In the genomic region with DNA sequence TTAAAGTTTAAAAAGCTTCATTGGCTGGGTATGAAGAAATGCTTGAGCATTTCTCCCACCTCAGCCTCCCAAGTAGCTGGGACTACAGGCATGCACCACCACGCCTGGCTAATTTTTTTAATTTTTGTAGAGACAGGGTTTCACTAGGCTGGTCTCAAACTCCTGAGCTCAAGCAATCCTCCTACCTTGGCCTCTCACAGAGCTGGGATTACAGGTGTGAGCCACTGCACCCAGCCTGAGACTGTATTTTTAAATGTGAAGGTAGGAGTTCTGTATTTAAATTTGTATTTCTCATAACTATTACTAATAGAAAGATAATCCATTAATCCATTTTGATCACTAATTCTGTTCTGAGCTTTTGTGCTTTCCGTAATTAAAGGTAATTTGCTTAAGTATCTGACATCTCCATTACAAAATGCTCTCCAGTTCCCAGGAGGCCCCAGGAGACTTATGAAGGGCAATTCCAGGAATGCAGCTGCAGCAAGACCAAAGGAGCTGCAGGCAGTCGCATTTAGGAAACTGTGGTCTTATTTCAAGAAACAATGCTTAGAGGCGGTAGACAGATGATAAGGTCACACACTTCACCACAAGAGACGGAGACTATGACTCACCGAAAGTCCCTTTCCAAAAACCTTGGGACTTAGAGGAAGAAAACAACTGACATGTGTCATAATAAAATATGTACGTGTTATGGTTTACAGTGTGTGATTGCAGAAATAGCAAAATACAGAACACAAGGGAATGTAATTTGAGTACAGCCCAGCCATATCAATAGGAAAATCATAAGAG, we compare ENCODE assay signal across 1 cellular context.
TF ChIP-seq lines count a peak whose summit lies in the region.

No MANE protein-coding gene starts in this region.

TF ChIP-seq in K562, 482 proteins besides CTCF, POLR2A, EP300 and RAD21 (continued from another document and continues in another):
- TF ChIP-seq, protein P1, sequence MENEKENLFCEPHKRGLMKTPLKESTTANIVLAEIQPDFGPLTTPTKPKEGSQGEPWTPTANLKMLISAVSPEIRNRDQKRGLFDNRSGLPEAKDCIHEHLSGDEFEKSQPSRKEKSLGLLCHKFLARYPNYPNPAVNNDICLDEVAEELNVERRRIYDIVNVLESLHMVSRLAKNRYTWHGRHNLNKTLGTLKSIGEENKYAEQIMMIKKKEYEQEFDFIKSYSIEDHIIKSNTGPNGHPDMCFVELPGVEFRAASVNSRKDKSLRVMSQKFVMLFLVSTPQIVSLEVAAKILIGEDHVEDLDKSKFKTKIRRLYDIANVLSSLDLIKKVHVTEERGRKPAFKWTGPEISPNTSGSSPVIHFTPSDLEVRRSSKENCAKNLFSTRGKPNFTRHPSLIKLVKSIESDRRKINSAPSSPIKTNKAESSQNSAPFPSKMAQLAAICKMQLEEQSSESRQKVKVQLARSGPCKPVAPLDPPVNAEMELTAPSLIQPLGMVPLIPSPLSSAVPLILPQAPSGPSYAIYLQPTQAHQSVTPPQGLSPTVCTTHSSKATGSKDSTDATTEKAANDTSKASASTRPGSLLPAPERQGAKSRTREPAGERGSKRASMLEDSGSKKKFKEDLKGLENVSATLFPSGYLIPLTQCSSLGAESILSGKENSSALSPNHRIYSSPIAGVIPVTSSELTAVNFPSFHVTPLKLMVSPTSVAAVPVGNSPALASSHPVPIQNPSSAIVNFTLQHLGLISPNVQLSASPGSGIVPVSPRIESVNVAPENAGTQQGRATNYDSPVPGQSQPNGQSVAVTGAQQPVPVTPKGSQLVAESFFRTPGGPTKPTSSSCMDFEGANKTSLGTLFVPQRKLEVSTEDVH (IDR thresholded peaks at IDR 0.05; ENCODE audit: low read depth, partially characterized antibody), result no peak
- no peak for TF ChIP-seq POLR2B (IDR thresholded peaks at IDR 0.05; ENCODE audit: low read depth, partially characterized antibody)
- TF ChIP-seq ZNF778 (CRISPR knock-in tag; IDR thresholded peaks at IDR 0.05), result no peak
- TF ChIP-seq HNRNPLL (IDR thresholded peaks at IDR 0.05; ENCODE audit: low read depth, low read length, poor library complexity, severe bottlenecking), result no peak
- TF ChIP-seq ZKSCAN8 (CRISPR knock-in tag; IDR thresholded peaks at IDR 0.05), result no peak; the same call in 1 of the 2 replicates
- TF ChIP-seq ZNF146 (CRISPR knock-in tag; IDR thresholded peaks at IDR 0.05; ENCODE audit: unreplicated experiment), result no peak
- no peak for TF ChIP-seq TAF15 (IDR thresholded peaks at IDR 0.05; ENCODE audit: low read depth, low read length)
- TF ChIP-seq XRCC4 (IDR thresholded peaks at IDR 0.05; ENCODE audit: extremely low read depth, insufficient read depth, insufficient read length), result no peak
- TF ChIP-seq ZNF408 (CRISPR knock-in tag; IDR thresholded peaks at IDR 0.05; ENCODE audit: low read depth), result no peak
- TF ChIP-seq, protein P2, sequence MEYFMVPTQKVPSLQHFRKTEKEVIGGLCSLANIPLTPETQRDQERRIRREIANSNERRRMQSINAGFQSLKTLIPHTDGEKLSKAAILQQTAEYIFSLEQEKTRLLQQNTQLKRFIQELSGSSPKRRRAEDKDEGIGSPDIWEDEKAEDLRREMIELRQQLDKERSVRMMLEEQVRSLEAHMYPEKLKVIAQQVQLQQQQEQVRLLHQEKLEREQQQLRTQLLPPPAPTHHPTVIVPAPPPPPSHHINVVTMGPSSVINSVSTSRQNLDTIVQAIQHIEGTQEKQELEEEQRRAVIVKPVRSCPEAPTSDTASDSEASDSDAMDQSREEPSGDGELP (CRISPR knock-in tag; IDR thresholded peaks at IDR 0.05; ENCODE audit: borderline replicate concordance), result no peak
- TF ChIP-seq ZNF274 (IDR thresholded peaks at IDR 0.05; ENCODE audit: borderline replicate concordance, low read depth, low read length), result no peak
- TF ChIP-seq GATAD2A (IDR thresholded peaks at IDR 0.05), result 0 out of 2 replicates have a peak, but pooled peaks have one; percentile 45
- TF ChIP-seq, protein P3, sequence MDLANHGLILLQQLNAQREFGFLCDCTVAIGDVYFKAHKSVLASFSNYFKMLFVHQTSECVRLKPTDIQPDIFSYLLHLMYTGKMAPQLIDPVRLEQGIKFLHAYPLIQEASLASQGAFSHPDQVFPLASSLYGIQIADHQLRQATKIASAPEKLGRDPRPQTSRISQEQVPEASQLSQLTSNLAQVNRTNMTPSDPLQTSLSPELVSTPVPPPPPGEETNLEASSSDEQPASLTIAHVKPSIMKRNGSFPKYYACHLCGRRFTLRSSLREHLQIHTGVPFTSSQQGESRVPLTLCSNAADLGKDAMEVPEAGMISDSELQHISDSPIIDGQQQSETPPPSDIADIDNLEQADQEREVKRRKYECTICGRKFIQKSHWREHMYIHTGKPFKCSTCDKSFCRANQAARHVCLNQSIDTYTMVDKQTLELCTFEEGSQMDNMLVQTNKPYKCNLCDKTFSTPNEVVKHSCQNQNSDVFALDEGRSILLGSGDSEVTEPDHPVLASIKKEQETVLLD (IDR thresholded peaks at IDR 0.05), result no peak
- no peak for TF ChIP-seq ZC3H4 (CRISPR knock-in tag; IDR thresholded peaks at IDR 0.05; ENCODE audit: borderline replicate concordance)
- TF ChIP-seq KLF1 (tag; IDR thresholded peaks at IDR 0.05), result no peak
- TF ChIP-seq, protein P4, sequence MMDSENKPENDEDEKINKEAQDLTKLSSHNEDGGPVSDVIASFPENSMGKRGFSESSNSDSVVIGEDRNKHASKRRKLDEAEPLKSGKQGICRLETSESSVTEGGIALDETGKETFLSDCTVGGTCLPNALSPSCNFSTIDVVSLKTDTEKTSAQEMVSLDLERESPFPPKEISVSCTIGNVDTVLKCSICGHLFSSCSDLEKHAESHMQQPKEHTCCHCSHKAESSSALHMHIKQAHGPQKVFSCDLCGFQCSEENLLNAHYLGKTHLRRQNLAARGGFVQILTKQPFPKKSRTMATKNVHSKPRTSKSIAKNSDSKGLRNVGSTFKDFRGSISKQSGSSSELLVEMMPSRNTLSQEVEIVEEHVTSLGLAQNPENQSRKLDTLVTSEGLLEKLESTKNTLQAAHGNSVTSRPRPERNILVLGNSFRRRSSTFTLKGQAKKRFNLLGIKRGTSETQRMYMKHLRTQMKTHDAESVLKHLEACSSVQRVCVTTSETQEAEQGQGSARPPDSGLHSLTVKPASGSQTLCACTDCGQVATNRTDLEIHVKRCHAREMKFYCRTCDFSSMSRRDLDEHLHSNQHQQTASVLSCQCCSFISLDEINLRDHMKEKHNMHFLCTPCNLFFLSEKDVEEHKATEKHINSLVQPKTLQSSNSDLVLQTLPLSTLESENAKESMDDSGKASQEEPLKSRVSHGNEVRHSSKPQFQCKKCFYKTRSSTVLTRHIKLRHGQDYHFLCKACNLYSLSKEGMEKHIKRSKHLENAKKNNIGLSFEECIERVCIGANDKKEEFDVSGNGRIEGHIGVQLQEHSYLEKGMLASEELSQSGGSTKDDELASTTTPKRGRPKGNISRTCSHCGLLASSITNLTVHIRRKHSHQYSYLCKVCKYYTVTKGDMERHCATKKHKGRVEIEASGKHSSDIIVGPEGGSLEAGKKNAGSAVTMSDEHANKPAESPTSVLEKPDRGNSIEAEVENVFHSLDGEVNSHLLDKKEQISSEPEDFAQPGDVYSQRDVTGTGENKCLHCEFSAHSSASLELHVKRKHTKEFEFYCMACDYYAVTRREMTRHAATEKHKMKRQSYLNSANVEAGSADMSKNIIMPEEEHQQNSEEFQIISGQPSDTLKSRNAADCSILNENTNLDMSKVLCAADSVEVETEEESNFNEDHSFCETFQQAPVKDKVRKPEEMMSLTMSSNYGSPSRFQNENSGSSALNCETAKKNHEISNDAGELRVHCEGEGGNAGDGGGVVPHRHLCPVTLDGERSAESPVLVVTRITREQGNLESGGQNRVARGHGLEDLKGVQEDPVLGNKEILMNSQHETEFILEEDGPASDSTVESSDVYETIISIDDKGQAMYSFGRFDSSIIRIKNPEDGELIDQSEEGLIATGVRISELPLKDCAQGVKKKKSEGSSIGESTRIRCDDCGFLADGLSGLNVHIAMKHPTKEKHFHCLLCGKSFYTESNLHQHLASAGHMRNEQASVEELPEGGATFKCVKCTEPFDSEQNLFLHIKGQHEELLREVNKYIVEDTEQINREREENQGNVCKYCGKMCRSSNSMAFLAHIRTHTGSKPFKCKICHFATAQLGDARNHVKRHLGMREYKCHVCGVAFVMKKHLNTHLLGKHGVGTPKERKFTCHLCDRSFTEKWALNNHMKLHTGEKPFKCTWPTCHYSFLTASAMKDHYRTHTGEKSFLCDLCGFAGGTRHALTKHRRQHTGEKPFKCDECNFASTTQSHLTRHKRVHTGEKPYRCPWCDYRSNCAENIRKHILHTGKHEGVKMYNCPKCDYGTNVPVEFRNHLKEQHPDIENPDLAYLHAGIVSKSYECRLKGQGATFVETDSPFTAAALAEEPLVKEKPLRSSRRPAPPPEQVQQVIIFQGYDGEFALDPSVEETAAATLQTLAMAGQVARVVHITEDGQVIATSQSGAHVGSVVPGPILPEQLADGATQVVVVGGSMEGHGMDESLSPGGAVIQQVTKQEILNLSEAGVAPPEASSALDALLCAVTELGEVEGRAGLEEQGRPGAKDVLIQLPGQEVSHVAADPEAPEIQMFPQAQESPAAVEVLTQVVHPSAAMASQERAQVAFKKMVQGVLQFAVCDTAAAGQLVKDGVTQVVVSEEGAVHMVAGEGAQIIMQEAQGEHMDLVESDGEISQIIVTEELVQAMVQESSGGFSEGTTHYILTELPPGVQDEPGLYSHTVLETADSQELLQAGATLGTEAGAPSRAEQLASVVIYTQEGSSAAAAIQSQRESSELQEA (IDR thresholded peaks at IDR 0.05; ENCODE audit: low read depth), result no peak
- peak; percentile 75; the same call in 1 of the 2 replicates for TF ChIP-seq NCOA1 (IDR thresholded peaks at IDR 0.05; ENCODE audit: low read depth)
- no peak for TF ChIP-seq HDAC6 (IDR thresholded peaks at IDR 0.05; ENCODE audit: low read depth, low read length)
- no peak for TF ChIP-seq MECOM (CRISPR knock-in tag; IDR thresholded peaks at IDR 0.05)
- TF ChIP-seq ARNT (IDR thresholded peaks at IDR 0.05), result peak in 1 of 2 experiments; percentile 84; a peak in 2 of 4 replicates
- TF ChIP-seq, protein P5, sequence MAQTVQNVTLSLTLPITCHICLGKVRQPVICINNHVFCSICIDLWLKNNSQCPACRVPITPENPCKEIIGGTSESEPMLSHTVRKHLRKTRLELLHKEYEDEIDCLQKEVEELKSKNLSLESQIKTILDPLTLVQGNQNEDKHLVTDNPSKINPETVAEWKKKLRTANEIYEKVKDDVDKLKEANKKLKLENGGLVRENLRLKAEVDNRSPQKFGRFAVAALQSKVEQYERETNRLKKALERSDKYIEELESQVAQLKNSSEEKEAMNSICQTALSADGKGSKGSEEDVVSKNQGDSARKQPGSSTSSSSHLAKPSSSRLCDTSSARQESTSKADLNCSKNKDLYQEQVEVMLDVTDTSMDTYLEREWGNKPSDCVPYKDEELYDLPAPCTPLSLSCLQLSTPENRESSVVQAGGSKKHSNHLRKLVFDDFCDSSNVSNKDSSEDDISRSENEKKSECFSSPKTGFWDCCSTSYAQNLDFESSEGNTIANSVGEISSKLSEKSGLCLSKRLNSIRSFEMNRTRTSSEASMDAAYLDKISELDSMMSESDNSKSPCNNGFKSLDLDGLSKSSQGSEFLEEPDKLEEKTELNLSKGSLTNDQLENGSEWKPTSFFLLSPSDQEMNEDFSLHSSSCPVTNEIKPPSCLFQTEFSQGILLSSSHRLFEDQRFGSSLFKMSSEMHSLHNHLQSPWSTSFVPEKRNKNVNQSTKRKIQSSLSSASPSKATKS (CRISPR knock-in tag; IDR thresholded peaks at IDR 0.05), result no peak
- TF ChIP-seq MCM5 (IDR thresholded peaks at IDR 0.05; ENCODE audit: low read depth), result no peak
- no peak for TF ChIP-seq ZNF507 (tag; conservative IDR thresholded peaks at IDR 0.05)
- no peak for TF ChIP-seq YY1 (IDR thresholded peaks at IDR 0.05; ENCODE audit: borderline replicate concordance in 1 of 3, control insufficient read depth in 1 of 3, extremely low read depth in 1 of 3, insufficient read depth in 3 of 3, insufficient read length in 1 of 3, insufficient replicate concordance in 2 of 3, low read depth in 1 of 3, low read length in 2 of 3)
- no peak for TF ChIP-seq EZH2 (IDR thresholded peaks at IDR 0.05; ENCODE audit: borderline replicate concordance, low read depth, low read length)
- TF ChIP-seq, protein P6, sequence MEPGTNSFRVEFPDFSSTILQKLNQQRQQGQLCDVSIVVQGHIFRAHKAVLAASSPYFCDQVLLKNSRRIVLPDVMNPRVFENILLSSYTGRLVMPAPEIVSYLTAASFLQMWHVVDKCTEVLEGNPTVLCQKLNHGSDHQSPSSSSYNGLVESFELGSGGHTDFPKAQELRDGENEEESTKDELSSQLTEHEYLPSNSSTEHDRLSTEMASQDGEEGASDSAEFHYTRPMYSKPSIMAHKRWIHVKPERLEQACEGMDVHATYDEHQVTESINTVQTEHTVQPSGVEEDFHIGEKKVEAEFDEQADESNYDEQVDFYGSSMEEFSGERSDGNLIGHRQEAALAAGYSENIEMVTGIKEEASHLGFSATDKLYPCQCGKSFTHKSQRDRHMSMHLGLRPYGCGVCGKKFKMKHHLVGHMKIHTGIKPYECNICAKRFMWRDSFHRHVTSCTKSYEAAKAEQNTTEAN (CRISPR knock-in tag; IDR thresholded peaks at IDR 0.05), result no peak
- TF ChIP-seq NEUROD1 (IDR thresholded peaks at IDR 0.05; ENCODE audit: borderline replicate concordance, low read depth, low read length, partially characterized antibody), result no peak
- no peak for TF ChIP-seq RBM25 (IDR thresholded peaks at IDR 0.05; ENCODE audit: low read depth, low read length, severe bottlenecking)
- TF ChIP-seq KLF10 (CRISPR knock-in tag; IDR thresholded peaks at IDR 0.05), result no peak
- no peak for TF ChIP-seq HNRNPL (IDR thresholded peaks at IDR 0.05; ENCODE audit: low read depth, low read length)
- TF ChIP-seq, protein P7, sequence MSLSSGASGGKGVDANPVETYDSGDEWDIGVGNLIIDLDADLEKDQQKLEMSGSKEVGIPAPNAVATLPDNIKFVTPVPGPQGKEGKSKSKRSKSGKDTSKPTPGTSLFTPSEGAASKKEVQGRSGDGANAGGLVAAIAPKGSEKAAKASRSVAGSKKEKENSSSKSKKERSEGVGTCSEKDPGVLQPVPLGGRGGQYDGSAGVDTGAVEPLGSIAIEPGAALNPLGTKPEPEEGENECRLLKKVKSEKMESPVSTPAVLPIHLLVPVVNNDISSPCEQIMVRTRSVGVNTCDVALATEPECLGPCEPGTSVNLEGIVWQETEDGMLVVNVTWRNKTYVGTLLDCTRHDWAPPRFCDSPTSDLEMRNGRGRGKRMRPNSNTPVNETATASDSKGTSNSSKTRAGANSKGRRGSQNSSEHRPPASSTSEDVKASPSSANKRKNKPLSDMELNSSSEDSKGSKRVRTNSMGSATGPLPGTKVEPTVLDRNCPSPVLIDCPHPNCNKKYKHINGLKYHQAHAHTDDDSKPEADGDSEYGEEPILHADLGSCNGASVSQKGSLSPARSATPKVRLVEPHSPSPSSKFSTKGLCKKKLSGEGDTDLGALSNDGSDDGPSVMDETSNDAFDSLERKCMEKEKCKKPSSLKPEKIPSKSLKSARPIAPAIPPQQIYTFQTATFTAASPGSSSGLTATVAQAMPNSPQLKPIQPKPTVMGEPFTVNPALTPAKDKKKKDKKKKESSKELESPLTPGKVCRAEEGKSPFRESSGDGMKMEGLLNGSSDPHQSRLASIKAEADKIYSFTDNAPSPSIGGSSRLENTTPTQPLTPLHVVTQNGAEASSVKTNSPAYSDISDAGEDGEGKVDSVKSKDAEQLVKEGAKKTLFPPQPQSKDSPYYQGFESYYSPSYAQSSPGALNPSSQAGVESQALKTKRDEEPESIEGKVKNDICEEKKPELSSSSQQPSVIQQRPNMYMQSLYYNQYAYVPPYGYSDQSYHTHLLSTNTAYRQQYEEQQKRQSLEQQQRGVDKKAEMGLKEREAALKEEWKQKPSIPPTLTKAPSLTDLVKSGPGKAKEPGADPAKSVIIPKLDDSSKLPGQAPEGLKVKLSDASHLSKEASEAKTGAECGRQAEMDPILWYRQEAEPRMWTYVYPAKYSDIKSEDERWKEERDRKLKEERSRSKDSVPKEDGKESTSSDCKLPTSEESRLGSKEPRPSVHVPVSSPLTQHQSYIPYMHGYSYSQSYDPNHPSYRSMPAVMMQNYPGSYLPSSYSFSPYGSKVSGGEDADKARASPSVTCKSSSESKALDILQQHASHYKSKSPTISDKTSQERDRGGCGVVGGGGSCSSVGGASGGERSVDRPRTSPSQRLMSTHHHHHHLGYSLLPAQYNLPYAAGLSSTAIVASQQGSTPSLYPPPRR (CRISPR knock-in tag; IDR thresholded peaks at IDR 0.05; ENCODE audit: borderline replicate concordance), result no peak
- TF ChIP-seq RFX5 (IDR thresholded peaks at IDR 0.05; ENCODE audit: low read depth, low read length), result no peak
